ENCODE assay signal across 8 cellular contexts in the genomic region with DNA sequence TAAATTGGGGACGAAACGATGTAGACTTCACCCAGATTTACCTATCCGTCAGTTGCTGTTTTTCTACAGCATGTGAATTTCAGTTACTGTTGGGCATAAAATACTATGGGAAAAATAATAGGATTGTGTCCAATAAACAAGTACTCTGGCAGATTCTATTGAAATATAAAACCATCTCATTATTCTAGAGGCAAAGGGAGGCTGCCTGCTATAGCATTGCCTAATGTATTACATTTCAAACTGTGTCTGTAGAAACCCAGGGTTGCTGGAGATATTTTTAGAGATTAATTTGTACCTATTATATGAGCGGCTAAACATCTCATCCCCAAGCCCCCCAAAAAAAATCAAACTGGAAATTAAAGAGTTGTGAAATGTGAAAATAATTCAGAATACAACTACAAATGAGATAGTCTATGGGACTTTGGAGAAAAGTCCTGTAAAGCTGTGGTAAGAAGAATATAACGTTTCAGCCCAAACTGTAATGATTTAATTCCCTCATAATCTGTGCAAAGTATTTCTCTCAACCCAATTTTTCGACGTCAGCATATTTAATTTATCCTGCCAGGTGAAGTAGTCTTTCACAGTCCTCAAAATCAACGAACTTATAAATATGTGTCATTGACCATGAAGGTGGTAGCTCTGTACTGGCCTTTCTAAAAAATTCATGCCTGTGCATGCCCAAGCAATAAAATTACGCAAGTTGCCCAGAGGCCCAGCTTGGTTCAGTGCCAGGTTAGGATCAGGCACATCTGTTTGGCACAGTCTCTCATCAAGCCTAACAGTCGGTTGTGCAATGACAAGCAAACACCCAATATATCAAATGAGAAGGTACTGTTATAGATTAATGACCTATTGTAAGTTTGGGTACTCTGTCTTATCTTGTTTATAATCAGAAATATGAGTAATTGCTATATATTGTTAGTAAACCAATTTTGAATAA. TPM values are rescaled to one million over a fixed set of nuclear protein-coding genes. Genes with fewer than 3 reads are reported as not detected.
DNase-seq lines count a peak whose midpoint lies in the region; ATAC-seq and TF ChIP-seq lines count a peak whose summit lies in the region.
"Had no signal": no experiment of that assay in that cellular context is flagged by ENCODE, and none has a peak within 500 bp of the region (broad histone marks: within the 10 kb centered on the region; RNA-seq: fewer than 3 reads in every experiment).

No MANE protein-coding gene starts in this region.

- peaks cover 11% of the 10 kb centered on the region; the same call in 1 of the 2 replicates for H4K20me1 ChIP-seq in PC-9 (ENCODE audit: insufficient read depth)

- BruUV-seq in PC-9 (replicated peaks; lab: Mats Ljungman, UMichigan) = no TSS peak

- peaks cover 26% of the 10 kb centered on the region for H3K79me2 ChIP-seq in PC-9 (ENCODE audit: low read depth)

- peak overlapping the region; percentile 4; the same call in 1 of the 2 replicates for H3K27ac ChIP-seq in PC-9
- H3K27ac ChIP-seq in foreskin keratinocyte = peak overlapping the region; percentile 9
- peak overlapping the region in 1 of 2 donors; percentile 38 for H3K27ac ChIP-seq in tibial artery

- H2AFZ ChIP-seq in PC-9 = no peak overlapping the region

- DNase-seq in LHCN-M2 (ENCODE audit: low read depth) (peak; percentile 97), PC-9 (peak; percentile 83 to 87), foreskin keratinocyte (peak; percentile 93 to 97), tibial artery (peak; percentile 62 to 84)

- H3K4me3 ChIP-seq in PC-9 (no peak overlapping the region), tibial artery (no peak overlapping the region)

- ATAC-seq in foreskin keratinocyte (peak; percentile 91), GM18873 (IDR thresholded peaks at IDR 0.05; ENCODE audit: low FRiP score, unreplicated experiment) (no peak), HG03342 (IDR thresholded peaks at IDR 0.05; ENCODE audit: unreplicated experiment) (no peak), GM21529 (IDR thresholded peaks at IDR 0.05; ENCODE audit: unreplicated experiment) (no peak)

- CTCF ChIA-PET in PC-9 (lab: Charles Lee) = interaction anchor here (0.6 to 2.6 kb wide), 9 partner anchors 25 to 194 kb away, joined by 3 to 13 read pairs (median 5); no protein-coding TSS in a partner anchor

- intact Hi-C loops in PC-9 (cut with micrococcal nuclease; ENCODE audit: unreplicated experiment) (loop anchor here (1.0 kb wide), 3 partner anchors 25 to 174 kb away; no protein-coding TSS in a partner anchor), tibial artery (cut with DNase I; ENCODE audit: low total_unique reads) (no loop called here)

- H3K9me2 ChIP-seq in PC-9 (ENCODE audit: insufficient read depth) = 0 out of 2 replicates have a peak, but pooled peaks cover 7% of the 10 kb centered on the region

- no peak; the same call in 1 of the 2 replicates for TF ChIP-seq CTCF in PC-9 (conservative IDR thresholded peaks at IDR 0.05)
- no peak for TF ChIP-seq CTCF in foreskin keratinocyte (conservative IDR thresholded peaks at IDR 0.05)
- no peak for TF ChIP-seq CTCF in tibial artery (IDR thresholded peaks at IDR 0.05)

- H3K4me2 ChIP-seq in PC-9 = peak overlapping the region; percentile 13; the same call in 1 of the 2 replicates

- peaks cover 31% of the 10 kb centered on the region for H3K4me1 ChIP-seq in PC-9 (replicated peaks; ENCODE audit: insufficient read depth)
- peaks cover 32% of the 10 kb centered on the region for H3K4me1 ChIP-seq in foreskin keratinocyte
- H3K4me1 ChIP-seq in tibial artery = peaks cover 0 to 55% (median 22%) of the 10 kb centered on the region in 4 donors

- H3K36me3 ChIP-seq in PC-9 (ENCODE audit: low read depth) (no peaks in the 10 kb centered on the region), tibial artery (no peaks in the 10 kb centered on the region)

- H3F3A ChIP-seq in PC-9 (ENCODE audit: insufficient read depth, low read depth) = peaks cover 23% of the 10 kb centered on the region

- no peaks in the 10 kb centered on the region for H3K9me3 ChIP-seq in PC-9 (ENCODE audit: insufficient read depth, low read depth)
- no peaks in the 10 kb centered on the region for H3K9me3 ChIP-seq in tibial artery

- POLR2A ChIA-PET in PC-9 (lab: Charles Lee; ENCODE audit: unreplicated experiment) = interaction anchor here (0.6 to 0.9 kb wide), 6 partner anchors 10 to 112 kb away, joined by 3 to 7 read pairs (median 5); a partner anchor contains a TSS

- H3K27me3 ChIP-seq in PC-9 (ENCODE audit: insufficient read depth, low read depth) = no peaks in the 10 kb centered on the region
- H3K27me3 ChIP-seq in foreskin keratinocyte = no peaks in the 10 kb centered on the region
- H3K27me3 ChIP-seq in tibial artery = no peaks in the 10 kb centered on the region

RNA-seq across cellular contexts. Expression of a gene that starts 10.3 kb away (rescaled TPM):
- total RNA-seq in LHCN-M2 (2014; rRNA removed) (5.6 and 8.3 TPM in 2 replicates), PC-9 (2021) (4.9 and 5.3 TPM in 2 replicates), foreskin keratinocyte (1.1 and 1.3 TPM in 2 replicates)
- 2.1 TPM for polyA plus RNA-seq in LHCN-M2 (2012)
- 0.34 and 5.6 TPM in 2 replicates for polyA plus RNA-seq in foreskin keratinocyte
- polyA plus RNA-seq: IgD-negative memory B cell had no signal
